In the genomic region with DNA sequence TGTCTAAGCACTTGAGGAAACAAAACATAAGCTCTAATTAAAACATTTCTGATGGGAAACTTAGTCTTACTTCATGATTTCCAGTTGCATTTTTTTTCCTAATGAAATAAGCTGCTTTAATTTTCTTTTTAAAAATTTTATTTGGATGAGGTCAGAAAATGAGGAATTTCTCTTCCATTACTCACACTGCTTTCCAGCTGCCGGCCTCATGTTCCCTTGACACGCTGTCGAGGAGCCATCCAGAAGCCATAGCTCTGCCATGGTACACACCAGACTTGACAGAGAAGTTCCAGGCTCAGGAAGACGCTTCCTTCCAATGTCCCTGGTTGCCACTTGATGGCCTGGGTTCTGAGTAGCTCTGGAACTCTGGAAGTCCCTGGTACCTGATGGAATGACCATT, we compare ENCODE assay signal across 11 cellular contexts. TPM values are rescaled to one million over a fixed set of nuclear protein-coding genes. Genes with fewer than 3 reads are reported as not detected.
A peak's percentile ranks its signal among the peaks of the same experiment; 100 is the strongest.
DNase-seq lines count a peak whose midpoint lies in the region; ATAC-seq and TF ChIP-seq lines count a peak whose summit lies in the region.
"Had no signal": no experiment of that assay in that cellular context is flagged by ENCODE, and none has a peak within 500 bp of the region (broad histone marks: within the 10 kb centered on the region; RNA-seq: fewer than 3 reads in every experiment).

No MANE protein-coding gene starts in this region.

- DNase-seq in A172 (ENCODE audit: low spot score) (peak; percentile 41), HS-5 (ENCODE audit: low read depth) (peak; percentile 50), astrocyte of the hippocampus (ENCODE audit: low read depth, low spot score) (peak; percentile 60), mesenchymal stem cell (peak; percentile 61), left colon (no peak), GM20000 (ENCODE audit: low spot score) (no peak), PC-9 (no peak)
- DNase-seq: activated CD4-positive, alpha-beta T cell treated with anti-CD3 and anti-CD28 coated beads for 1 hour; COR-L47 had no signal

- H3F3A ChIP-seq in PC-9 (ENCODE audit: insufficient read depth, low read depth): no peaks in the 10 kb centered on the region

- peaks cover 4% of the 10 kb centered on the region for H3K4me1 ChIP-seq in mesenchymal stem cell (ENCODE audit: control insufficient read depth, insufficient read depth, low read depth, low read length)
- no peaks in the 10 kb centered on the region for H3K4me1 ChIP-seq in PC-9 (replicated peaks; ENCODE audit: insufficient read depth)

- no peak overlapping the region for H4K91ac ChIP-seq in mesenchymal stem cell (ENCODE audit: low read length)

- H2BK12ac ChIP-seq in mesenchymal stem cell (ENCODE audit: low read length in 2 of 2): no peak overlapping the region

- H3K9me2 ChIP-seq in PC-9 (ENCODE audit: insufficient read depth): no peaks in the 10 kb centered on the region

- no peak overlapping the region for H3K4ac ChIP-seq in mesenchymal stem cell (ENCODE audit: low read depth in 1 of 2, low read length in 2 of 2)

- ATAC-seq in left colon: no peak
- ATAC-seq in HG02884 (IDR thresholded peaks at IDR 0.05; ENCODE audit: unreplicated experiment): no peak

- H3K79me1 ChIP-seq in mesenchymal stem cell (replicated peaks; ENCODE audit: low read length, poor library complexity, severe bottlenecking): no peaks in the 10 kb centered on the region

- no peaks in the 10 kb centered on the region for H3K27me3 ChIP-seq in mesenchymal stem cell (ENCODE audit: control insufficient read depth in 1 of 2, insufficient read depth in 1 of 2, low read length in 2 of 2)
- H3K27me3 ChIP-seq in PC-9 (ENCODE audit: insufficient read depth, low read depth): no peaks in the 10 kb centered on the region

- POLR2A ChIA-PET in PC-9 (lab: Charles Lee; ENCODE audit: unreplicated experiment): no interaction called here

- no peaks in the 10 kb centered on the region for H3K9me3 ChIP-seq in mesenchymal stem cell (ENCODE audit: control insufficient read depth, low read length)
- H3K9me3 ChIP-seq in PC-9 (ENCODE audit: insufficient read depth, low read depth): no peaks in the 10 kb centered on the region

- no peak overlapping the region for H2AK5ac ChIP-seq in mesenchymal stem cell (ENCODE audit: low read length, severe bottlenecking)

- H3K4me2 ChIP-seq in mesenchymal stem cell (ENCODE audit: low read length, poor library complexity, severe bottlenecking) (no peak overlapping the region), PC-9 (no peak overlapping the region)

- TF ChIP-seq CTCF in GM20000 (IDR thresholded peaks at IDR 0.05; ENCODE audit: extremely low read depth, missing control alignments) (no peak), PC-9 (conservative IDR thresholded peaks at IDR 0.05) (no peak)

- intact Hi-C loops in left colon (cut with DNase I, micrococcal nuclease) (no loop called here), PC-9 (cut with micrococcal nuclease; ENCODE audit: unreplicated experiment) (no loop called here)

- CTCF ChIA-PET in PC-9 (lab: Charles Lee): interaction anchor here (0.6 kb wide), 2 partner anchors 20 to 444 kb away, joined by 3 read pairs; no protein-coding TSS in a partner anchor

- H3K27ac ChIP-seq in mesenchymal stem cell (ENCODE audit: low read length, poor library complexity, severe bottlenecking) (peak overlapping the region; percentile 5), PC-9 (no peak overlapping the region)

- H3K36me3 ChIP-seq in mesenchymal stem cell (ENCODE audit: control insufficient read depth in 1 of 2, insufficient read depth in 2 of 2, low read depth in 1 of 2, low read length in 2 of 2): no peaks in the 10 kb centered on the region
- no peaks in the 10 kb centered on the region for H3K36me3 ChIP-seq in PC-9 (ENCODE audit: low read depth)

- H4K8ac ChIP-seq in mesenchymal stem cell (ENCODE audit: low read length): peak overlapping the region; percentile 61

- no TSS peak for BruUV-seq in PC-9 (replicated peaks; lab: Mats Ljungman, UMichigan)

- H3K23ac ChIP-seq in mesenchymal stem cell (ENCODE audit: low read length in 2 of 2): no peak overlapping the region

- peak overlapping the region; percentile 38 for H2BK120ac ChIP-seq in mesenchymal stem cell (ENCODE audit: low read depth, low read length)

- no peaks in the 10 kb centered on the region for H4K20me1 ChIP-seq in PC-9 (ENCODE audit: insufficient read depth)

- H2AFZ ChIP-seq in mesenchymal stem cell (ENCODE audit: low read depth, low read length) (no peak overlapping the region), PC-9 (no peak overlapping the region)

- no peak overlapping the region for H3K14ac ChIP-seq in mesenchymal stem cell (ENCODE audit: low read length in 2 of 2)

- peak overlapping the region; percentile 26 for H2BK15ac ChIP-seq in mesenchymal stem cell (ENCODE audit: low read depth, poor library complexity, severe bottlenecking)

- no peak overlapping the region for H2BK5ac ChIP-seq in mesenchymal stem cell (ENCODE audit: low read depth, low read length, poor library complexity, severe bottlenecking)

- H3K4me3 ChIP-seq in mesenchymal stem cell (ENCODE audit: insufficient read depth in 1 of 2, low read depth in 1 of 2, low read length in 2 of 2): peak overlapping the region in 1 of 2 experiments; percentile 38
- no peak overlapping the region for H3K4me3 ChIP-seq in PC-9
- H3K4me3 ChIP-seq: K562 had no signal

- H3K9ac ChIP-seq in mesenchymal stem cell (ENCODE audit: low read length): peak overlapping the region; percentile 71

- H3K18ac ChIP-seq in mesenchymal stem cell (ENCODE audit: low read depth in 1 of 2, low read length in 2 of 2): peak overlapping the region in 1 of 2 experiments; percentile 28

- no peaks in the 10 kb centered on the region for H3K79me2 ChIP-seq in PC-9 (ENCODE audit: low read depth)

- WGBS in mesenchymal stem cell: 13% methylated on average over 4 of the region's 4 CpGs

RNA-seq across cellular contexts. Expression of gene MAPRE2, which starts 12.1 kb away (rescaled TPM):
- 23.1 and 33.5 TPM in 2 replicates for total RNA-seq in A172 (2014; rRNA removed; shearing (Covaris generic))
- polyA plus RNA-seq in mesenchymal stem cell (2013, experiment 1 of 2): 54.6 TPM
- polyA plus RNA-seq in mesenchymal stem cell (2013, experiment 2 of 2): 55.7 TPM
- total RNA-seq in left colon (10 to 100 TPM; 30.8 to 31.6 TPM), PC-9 (2021) (9.1 and 10.9 TPM in 2 replicates)

Comparison
In these comparisons a context has a peak if more than half of its experiments do, and no peak if none do; other contexts are left out.
1. DNase-seq: peak in A172 (single experiment), HS-5 (single experiment), astrocyte of the hippocampus (single experiment) and mesenchymal stem cell (single experiment); none in left colon (0 of 2), GM20000 (single experiment) and PC-9 (0 of 2).